ENCODE assay signal across 8 cellular contexts in genomic region chr19:4811328-4812131, GRCh38. TPM values are rescaled to one million over a fixed set of nuclear protein-coding genes. Genes with fewer than 3 reads are reported as not detected.
DNase-seq lines count a peak whose midpoint lies in the region; ATAC-seq, FAIRE-seq and TF ChIP-seq lines count a peak whose summit lies in the region.

No MANE protein-coding gene starts in this region.

- H3K9me3 Mint-ChIP-seq in mesothelial cell of epicardium: peaks cover 3% of the 10 kb centered on the region

- no peak overlapping the region for H3K4me3 Mint-ChIP-seq in mesothelial cell of epicardium

- no peak overlapping the region for H4K91ac ChIP-seq in H1 (replicated peaks; ENCODE audit: insufficient read length, low read length)

- TF ChIP-seq EP300 in H1 (IDR thresholded peaks at IDR 0.05; ENCODE audit: borderline replicate concordance in 1 of 2, low read depth in 2 of 2, low read length in 2 of 2): no peak

- H3K79me1 ChIP-seq in H1 (ENCODE audit: low read depth, low read length): no peaks in the 10 kb centered on the region

- peaks cover 2 to 4% of the 10 kb centered on the region in 2 experiments; a peak in 2 of 4 replicates for H3K9me3 ChIP-seq in H1 (ENCODE audit: insufficient read depth in 2 of 2, low read depth in 1 of 2, low read length in 1 of 2)

- no peak overlapping the region for H2BK12ac ChIP-seq in H1 (ENCODE audit: low read depth, low read length)

- POLR2A ChIA-PET in H1 (lab: Charles Lee; ENCODE audit: partially characterized antibody): interaction anchor here (0.6 kb wide), 1 partner anchor 10 kb away, joined by 3 read pairs; no protein-coding TSS in a partner anchor

- H3K4me2 ChIP-seq in H1 (ENCODE audit: insufficient read depth in 1 of 2, low read depth in 2 of 2, low read length in 2 of 2): no peak overlapping the region

- no peak overlapping the region for H3K23ac ChIP-seq in H1 (ENCODE audit: insufficient read length)

- H3K14ac ChIP-seq in H1 (ENCODE audit: insufficient read length): no peak overlapping the region

- peaks cover 5% of the 10 kb centered on the region for H3K4me1 Mint-ChIP-seq in mesothelial cell of epicardium

- H2BK15ac ChIP-seq in H1 (ENCODE audit: low read length): no peak overlapping the region

- no peaks in the 10 kb centered on the region for H3K23me2 ChIP-seq in H1 (ENCODE audit: low read depth, low read length)

- no peaks in the 10 kb centered on the region for H4K20me1 ChIP-seq in H1 (replicated peaks in 1 of 2; ENCODE audit: control insufficient read depth in 1 of 2, insufficient read depth in 2 of 2, low read length in 2 of 2)

- TF ChIP-seq CTCF in H1 (IDR thresholded peaks at IDR 0.05; ENCODE audit: control extremely low read depth in 1 of 3, insufficient read depth in 1 of 3, low read depth in 1 of 3, low read length in 3 of 3): peak; percentile 85 to 99 (median 97)
- peak; percentile 87 for TF ChIP-seq CTCF in mesothelial cell of epicardium (IDR thresholded peaks at IDR 0.05; ENCODE audit: unreplicated experiment)

- H3K4ac ChIP-seq in H1 (replicated peaks; ENCODE audit: insufficient read length, low read depth, low read length): no peak overlapping the region

- TF ChIP-seq POLR2A in H1 (IDR thresholded peaks at IDR 0.05; ENCODE audit: control extremely low read depth in 1 of 2, low read depth in 2 of 2, low read length in 2 of 2): no peak

- H2BK20ac ChIP-seq in H1 (ENCODE audit: low read length): no peak overlapping the region

- no peak overlapping the region for H2BK120ac ChIP-seq in H1 (replicated peaks; ENCODE audit: low read depth, low read length)

- 68% methylated on average over 10 of the region's 12 CpGs; no CpG with 5 or more reads in 1 of the 2 experiments for WGBS in H1 (ENCODE audit: extremely low coverage in 1 of 2, insufficient coverage in 1 of 2, insufficient read length in 1 of 2, insufficient replicate concordance in 2 of 2, low coverage in 1 of 2, low lambda C conversion rate in 2 of 2, missing lambda C conversion rate in 1 of 2), 2 experiments

- no peak overlapping the region for H2AK5ac ChIP-seq in H1 (ENCODE audit: low read depth, low read length)

- no peak overlapping the region for H3K56ac ChIP-seq in H1 (replicated peaks; ENCODE audit: insufficient read length, low read depth, low read length)

- no peak overlapping the region for H4K5ac ChIP-seq in H1 (ENCODE audit: insufficient read length, low read depth, low read length)

- H3K36me3 ChIP-seq in H1 (ENCODE audit: control insufficient read depth in 2 of 4, insufficient read depth in 4 of 4, low read length in 3 of 4): no peaks in the 10 kb centered on the region

- no peaks in the 10 kb centered on the region; a peak in 1 of 7 replicates for H3K4me1 ChIP-seq in H1 (replicated peaks in 1 of 4; ENCODE audit: control insufficient read depth in 3 of 4, insufficient read depth in 4 of 4, low read length in 3 of 4)

- H3K27ac Mint-ChIP-seq in mesothelial cell of epicardium: no peak overlapping the region

- FAIRE-seq in GM18507 (lab: Jason Lieb, UNC) (peak; percentile 61), H1 (lab: Jason Lieb, UNC) (no peak)

- no peak overlapping the region for H2AFZ ChIP-seq in H1 (ENCODE audit: low read length)

- H3K27me3 Mint-ChIP-seq in mesothelial cell of epicardium (ENCODE audit: low read depth): no peaks in the 10 kb centered on the region

- H3K18ac ChIP-seq in H1 (ENCODE audit: extremely low read depth, low read length): no peak overlapping the region

- peak overlapping the region; percentile 0; the same call in 1 of the 2 replicates for H4K8ac ChIP-seq in H1 (ENCODE audit: extremely low read depth, insufficient read depth, low read length)

- peaks cover 2% of the 10 kb centered on the region for H3K36me3 Mint-ChIP-seq in mesothelial cell of epicardium

- H3K9ac ChIP-seq in H1 (replicated peaks in 1 of 4; ENCODE audit: extremely low read depth in 1 of 4, low read depth in 3 of 4, low read length in 3 of 4): no peak overlapping the region

- H3K79me2 ChIP-seq in H1 (ENCODE audit: control insufficient read depth in 1 of 2, insufficient read depth in 2 of 2, low read length in 2 of 2): no peaks in the 10 kb centered on the region

- H3K27ac ChIP-seq in H1 (ENCODE audit: low read depth, low read length): no peak overlapping the region

- H3K4me3 ChIP-seq in H1 (ENCODE audit: extremely low read depth in 1 of 4, insufficient read depth in 2 of 4, low read depth in 3 of 4, low read length in 4 of 4): no peak overlapping the region

- no peak for ATAC-seq in GM18907 (IDR thresholded peaks at IDR 0.05; ENCODE audit: unreplicated experiment)

- in situ Hi-C loops in ACHN (cut with HindIII; ENCODE audit: low pct_ligation_motif_present, low pct_unique_long_range_greater_than_20kb, low sequenced_read_pairs): no loop called here

- CTCF ChIA-PET in H1 (lab: Charles Lee; ENCODE audit: partially characterized antibody): interaction anchor here (0.9 to 7.3 kb wide), 13 partner anchors 10 to 327 kb away, joined by 3 to 100 read pairs (median 13); partner anchors contain the start of genes FEM1A and PLIN3

- H2BK5ac ChIP-seq in H1 (ENCODE audit: low read depth, low read length): no peak overlapping the region

- peak; percentile 41 to 60 for TF ChIP-seq RAD21 in H1 (IDR thresholded peaks at IDR 0.05 in 1 of 2, conservative IDR thresholded peaks at IDR 0.05 in 1 of 2; ENCODE audit: low read depth in 2 of 2, low read length in 2 of 2)

- H3K27me3 ChIP-seq in H1 (replicated peaks in 1 of 4; ENCODE audit: control insufficient read depth in 3 of 4, extremely low read depth in 1 of 4, insufficient read depth in 3 of 4, low read length in 3 of 4): peaks cover 0 to 8% (median 6%) of the 10 kb centered on the region in 4 experiments; a peak in 6 of 7 replicates

- DNase-seq in ACHN (peak; percentile 61), GM18507 (ENCODE audit: extremely low spot score, insufficient read length, low read depth) (peak; percentile 66), NCI-H82 treated with DMSO at 0.1 percent for 48 hours (lab: John Stamatoyannopoulos, UW; ENCODE audit: unreplicated experiment) (peak; percentile 6), H1 (ENCODE audit: low read depth in 1 of 2, low spot score in 2 of 2) (peak in 1 of 2 experiments; percentile 99), mesothelial cell of epicardium (ENCODE audit: low spot score in 2 of 2, unreplicated experiment in 2 of 2) (peak; percentile 67 to 86)
- peak; percentile 98 for DNase-seq in activated CD8-positive, alpha-beta memory T cell treated with anti-CD3 and anti-CD28 coated beads for 24 hours
- DNase-seq in stimulated activated CD8-positive, alpha-beta memory T cell treated with anti-CD3 and anti-CD28 coated beads, Interleukin-4, amount 100 ng/mL, for 48 hours: peak; percentile 99

TF ChIP-seq in H1, 55 proteins besides CTCF, POLR2A, EP300 and RAD21:
- TF ChIP-seq EZH2 (IDR thresholded peaks at IDR 0.05; ENCODE audit: low read depth, low read length, severe bottlenecking) (no peak), MAX (IDR thresholded peaks at IDR 0.05) (0 out of 2 replicates have a peak, but pooled peaks have one; percentile 28), RBBP5 (IDR thresholded peaks at IDR 0.05; ENCODE audit: borderline replicate concordance, low read depth, low read length) (no peak), KDM1A (IDR thresholded peaks at IDR 0.05; ENCODE audit: borderline replicate concordance, low read length) (peak; percentile 99), POU5F1 (IDR thresholded peaks at IDR 0.05; ENCODE audit: low read depth, low read length) (no peak), HDAC2 (IDR thresholded peaks at IDR 0.05; ENCODE audit: borderline replicate concordance in 1 of 2, low read depth in 2 of 2, low read length in 2 of 2) (peak in 1 of 2 experiments; percentile 94; a peak in 2 of 4 replicates), CBX5 (IDR thresholded peaks at IDR 0.05; ENCODE audit: low read depth, low read length) (no peak)

RNA-seq across cellular contexts. Expression of gene TICAM1, which starts 20.0 kb away (rescaled TPM):
- total RNA-seq in H1 (2021; fragmentation: NEBNext Ultra II Directional; extraction: Animal tissue kit (Norgen Biotek cat#: 25700)): 0.65 TPM in 2 replicates
- polyA plus RNA-seq in H1 (2011; rRNA removed): 0.41 and 0.57 TPM in 2 replicates
- polyA plus RNA-seq in H1 (2011; cell fraction: cytosol; rRNA removed): 0.21 TPM
- polyA plus RNA-seq in H1 (2011; cell fraction: nucleus; rRNA removed): 0.21 TPM
- 0.72 to 1.2 TPM (median 0.94 TPM) in 4 replicates for polyA plus RNA-seq in H1 (2012, experiment 1 of 2)
- 0.34 TPM for polyA plus RNA-seq in H1 (2012, experiment 2 of 2)
- polyA plus RNA-seq in H1 (2013, experiment 1 of 2): 0.95 TPM
- polyA plus RNA-seq in H1 (2013, experiment 2 of 2): 0.98 TPM
- polyA minus RNA-seq in H1 (2011; rRNA and poly(A)+ RNA removed): 0.09 TPM in 1 of 2 replicates, not detected in the other
- not detected for polyA minus RNA-seq in H1 (2011; cell fraction: cytosol; rRNA and poly(A)+ RNA removed)
- not detected for polyA minus RNA-seq in H1 (2011; cell fraction: nucleus; rRNA and poly(A)+ RNA removed)
- 7.6 to 7.9 TPM (median 7.7 TPM) in 3 replicates for total RNA-seq in mesothelial cell of epicardium

RNA-seq across cellular contexts. Expression of gene FEM1A, which starts 20.0 kb away (rescaled TPM):
- total RNA-seq in H1 (2021; fragmentation: NEBNext Ultra II Directional; extraction: Animal tissue kit (Norgen Biotek cat#: 25700)): 16.1 and 16.4 TPM in 2 replicates
- 6.7 and 8.8 TPM in 2 replicates for polyA plus RNA-seq in H1 (2011; rRNA removed)
- 7.2 TPM for polyA plus RNA-seq in H1 (2011; cell fraction: cytosol; rRNA removed)
- polyA plus RNA-seq in H1 (2011; cell fraction: nucleus; rRNA removed): 8.0 TPM
- 1.7 to 2.4 TPM (median 2.2 TPM) in 4 replicates for polyA plus RNA-seq in H1 (2012, experiment 1 of 2)
- polyA plus RNA-seq in H1 (2012, experiment 2 of 2): 1.7 TPM
- polyA plus RNA-seq in H1 (2013, experiment 1 of 2): 7.3 TPM
- polyA plus RNA-seq in H1 (2013, experiment 2 of 2): 7.0 TPM
- polyA minus RNA-seq in H1 (2011; rRNA and poly(A)+ RNA removed): 11.4 and 12.5 TPM in 2 replicates
- polyA minus RNA-seq in H1 (2011; cell fraction: cytosol; rRNA and poly(A)+ RNA removed): 10.6 TPM
- polyA minus RNA-seq in H1 (2011; cell fraction: nucleus; rRNA and poly(A)+ RNA removed): 12.2 TPM
- 11.0 to 11.5 TPM (median 11.5 TPM) in 3 replicates for total RNA-seq in mesothelial cell of epicardium

RNA-seq across cellular contexts. Expression of gene PLIN3, which starts 55.9 kb away (rescaled TPM):
- 60.7 and 68.1 TPM in 2 replicates for total RNA-seq in H1 (2021; fragmentation: NEBNext Ultra II Directional; extraction: Animal tissue kit (Norgen Biotek cat#: 25700))
- 61.5 and 67.3 TPM in 2 replicates for polyA plus RNA-seq in H1 (2011; rRNA removed)
- polyA plus RNA-seq in H1 (2011; cell fraction: cytosol; rRNA removed): 79.2 TPM
- polyA plus RNA-seq in H1 (2011; cell fraction: nucleus; rRNA removed): 43.4 TPM
- polyA plus RNA-seq in H1 (2012, experiment 1 of 2): 35.1 to 58.7 TPM (median 50.1 TPM) in 4 replicates
- polyA plus RNA-seq in H1 (2012, experiment 2 of 2): 56.8 TPM
- polyA plus RNA-seq in H1 (2013, experiment 1 of 2): 36.3 TPM
- 31.4 TPM for polyA plus RNA-seq in H1 (2013, experiment 2 of 2)
- polyA minus RNA-seq in H1 (2011; rRNA and poly(A)+ RNA removed): 32.7 and 48.3 TPM in 2 replicates
- 60.8 TPM for polyA minus RNA-seq in H1 (2011; cell fraction: cytosol; rRNA and poly(A)+ RNA removed)
- polyA minus RNA-seq in H1 (2011; cell fraction: nucleus; rRNA and poly(A)+ RNA removed): 36.9 TPM
- 49.6 to 55.6 TPM (median 52.9 TPM) in 3 replicates for total RNA-seq in mesothelial cell of epicardium
